15 cellular contexts compared by ENCODE assay signal in the genomic region with DNA sequence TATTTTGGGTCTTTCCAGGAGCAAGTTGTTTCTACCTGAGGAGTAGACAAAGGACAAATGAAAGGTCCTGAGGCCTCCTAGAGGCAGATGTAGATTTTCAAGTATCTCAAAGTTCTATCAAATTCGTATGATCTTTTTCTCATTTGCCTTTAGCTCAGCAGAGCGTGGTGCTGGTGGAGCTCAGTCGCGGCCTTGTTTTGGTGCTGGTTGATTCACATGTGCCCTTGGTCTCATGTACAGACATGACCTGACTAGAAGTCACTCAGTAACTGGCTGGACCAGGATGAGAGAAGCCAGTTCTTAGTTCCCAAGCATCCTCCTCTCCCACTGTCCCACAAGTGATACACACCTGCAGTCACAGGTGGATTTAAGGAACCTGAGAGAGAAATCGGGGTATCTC.
A peak's percentile ranks its signal among the peaks of the same experiment; 100 is the strongest.
DNase-seq lines count a peak whose midpoint lies in the region; ATAC-seq and TF ChIP-seq lines count a peak whose summit lies in the region.
"Had no signal": no experiment of that assay in that cellular context is flagged by ENCODE, and none has a peak within 500 bp of the region (broad histone marks: within the 10 kb centered on the region; RNA-seq: fewer than 3 reads in every experiment).

No MANE protein-coding gene starts in this region.

- DNase-seq in Karpas-422 (peak; percentile 53), memory B cell (ENCODE audit: low spot score in 2 of 2) (no peak), left cardiac atrium (no peak), dermis blood vessel endothelial cell (no peak), NOMO-1 (lab: John Stamatoyannopoulos, UW; ENCODE audit: unreplicated experiment in 2 of 2) (no peak)
- DNase-seq: CD8-positive, alpha-beta T cell; COR-L47; DND-41; GDM1; GM23248; H7 had no signal

- H4K20me1 ChIP-seq in Karpas-422 (ENCODE audit: insufficient read depth, low read depth, low read length) = no peaks in the 10 kb centered on the region
- H4K20me1 ChIP-seq in OCI-LY3 (ENCODE audit: insufficient read depth, low read length) = no peaks in the 10 kb centered on the region

- ATAC-seq in memory B cell (ENCODE audit: low read depth) (peak; percentile 34), left cardiac atrium (no peak)
- ATAC-seq: A549; CD8-positive, alpha-beta T cell had no signal

- H3K27ac Mint-ChIP-seq in memory B cell = peak overlapping the region; percentile 88
- H3K27ac Mint-ChIP-seq: CD14-positive monocyte; CD8-positive, alpha-beta T cell had no signal

- no peaks in the 10 kb centered on the region for H3K9me3 Mint-ChIP-seq in memory B cell
- H3K9me3 Mint-ChIP-seq: CD8-positive, alpha-beta T cell; IgD-negative memory B cell had no signal

- H2AFZ ChIP-seq in Karpas-422 (ENCODE audit: low read length) (no peak overlapping the region), OCI-LY3 (ENCODE audit: low read depth, low read length) (no peak overlapping the region)
- H2AFZ ChIP-seq: GM23248 had no signal

- H3K4me1 Mint-ChIP-seq in memory B cell = peaks cover 30% of the 10 kb centered on the region

- H3K36me3 ChIP-seq in Karpas-422 (ENCODE audit: insufficient read depth, low read length) (peaks cover 11% of the 10 kb centered on the region), OCI-LY3 (replicated peaks; ENCODE audit: low read depth, low read length) (no peaks in the 10 kb centered on the region)

- H3K4me1 ChIP-seq in Karpas-422 (ENCODE audit: low read length) = peaks cover 33% of the 10 kb centered on the region
- H3K4me1 ChIP-seq in OCI-LY3 (ENCODE audit: low read length) = peaks cover 15% of the 10 kb centered on the region
- H3K4me1 ChIP-seq: A549 had no signal

- H3K9me3 ChIP-seq in Karpas-422 (ENCODE audit: low read length) (no peaks in the 10 kb centered on the region), OCI-LY3 (ENCODE audit: insufficient read depth, low read length) (no peaks in the 10 kb centered on the region)
- H3K9me3 ChIP-seq: A549 had no signal

- H3K4me3 Mint-ChIP-seq in memory B cell = no peak overlapping the region
- H3K4me3 Mint-ChIP-seq: CD14-positive monocyte; CD8-positive, alpha-beta T cell; IgD-negative memory B cell had no signal

- H3K9me2 ChIP-seq in Karpas-422 (replicated peaks; ENCODE audit: insufficient read depth, low read length) = no peaks in the 10 kb centered on the region

- H3K79me2 ChIP-seq in Karpas-422 (ENCODE audit: low read length) (peaks cover 92% of the 10 kb centered on the region), OCI-LY3 (ENCODE audit: low read length) (no peaks in the 10 kb centered on the region)

- H3K36me3 Mint-ChIP-seq in memory B cell = peaks cover 10% of the 10 kb centered on the region
- H3K36me3 Mint-ChIP-seq: CD8-positive, alpha-beta T cell had no signal

- no peaks in the 10 kb centered on the region for H3K27me3 Mint-ChIP-seq in memory B cell
- H3K27me3 Mint-ChIP-seq: IgD-negative memory B cell had no signal

- peak; percentile 21; the same call in 1 of the 2 replicates for TF ChIP-seq CTCF in OCI-LY3 (IDR thresholded peaks at IDR 0.05; ENCODE audit: low read depth, low read length)

- no peak overlapping the region for H3K9ac ChIP-seq in Karpas-422 (ENCODE audit: low read length)
- no peak overlapping the region for H3K9ac ChIP-seq in OCI-LY3 (ENCODE audit: low read length)
- H3K9ac ChIP-seq: GM23248 had no signal

- H3K4me2 ChIP-seq in Karpas-422 (ENCODE audit: low read depth, low read length, poor library complexity, severe bottlenecking) (no peak overlapping the region), OCI-LY3 (ENCODE audit: low read length) (no peak overlapping the region)
- H3K4me2 ChIP-seq: A549 had no signal

- H3K27me3 ChIP-seq in Karpas-422 (ENCODE audit: low read length) = no peaks in the 10 kb centered on the region
- no peaks in the 10 kb centered on the region for H3K27me3 ChIP-seq in OCI-LY3 (ENCODE audit: low read depth, low read length)

- intact Hi-C loops in left cardiac atrium (cut with DNase I) = no loop called here

- peak overlapping the region; percentile 37 for H3K27ac ChIP-seq in Karpas-422 (ENCODE audit: low read length)
- no peak overlapping the region for H3K27ac ChIP-seq in OCI-LY3 (ENCODE audit: low read length)
- H3K27ac ChIP-seq: A549, GM23248 had no signal

- H3K4me3 ChIP-seq in Karpas-422 (ENCODE audit: low read length) (no peak overlapping the region), OCI-LY3 (ENCODE audit: low read length) (no peak overlapping the region)
- H3K4me3 ChIP-seq: A549, GM23248 had no signal
